ENCODE assay signal across 13 cellular contexts in the genomic region with DNA sequence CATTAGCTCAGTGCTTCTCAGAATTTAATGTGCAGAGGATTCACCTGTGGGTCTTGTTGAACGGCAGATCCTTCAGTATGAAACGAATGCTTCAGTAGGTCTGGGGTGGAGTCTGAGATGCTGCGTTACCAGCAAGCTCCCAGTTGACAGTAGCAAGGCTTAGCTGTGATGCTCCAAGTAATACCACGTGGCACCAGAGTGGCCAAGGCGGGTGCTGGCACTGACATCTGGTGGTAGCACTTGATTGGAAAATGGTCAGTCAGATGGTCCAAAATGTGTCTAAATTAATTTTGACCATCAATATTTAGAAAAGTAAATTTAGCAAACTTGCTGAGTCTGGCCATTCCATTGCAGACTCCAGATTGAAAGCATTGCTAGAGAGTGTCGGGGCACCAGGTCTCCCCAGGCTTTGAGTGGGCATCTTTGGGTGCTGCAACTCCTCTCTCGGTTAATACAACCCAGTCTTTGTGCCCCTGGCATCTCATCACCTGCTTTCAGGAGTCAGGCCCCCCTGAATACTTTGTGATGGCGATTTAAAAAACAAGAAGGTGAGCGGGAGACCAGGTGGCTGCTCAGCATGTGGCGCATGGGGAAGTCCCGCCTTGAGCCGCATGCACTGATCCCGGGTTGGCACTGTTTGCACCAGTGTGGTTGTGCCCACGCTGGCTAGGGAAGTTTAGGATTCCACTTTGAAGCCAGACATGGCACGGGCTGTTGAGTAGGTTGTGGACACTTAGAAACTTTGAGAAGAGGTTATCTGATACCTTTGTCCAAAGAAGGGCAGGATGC.
DNase-seq lines count a peak whose midpoint lies in the region; FAIRE-seq and TF ChIP-seq lines count a peak whose summit lies in the region.
"Had no signal": no experiment of that assay in that cellular context is flagged by ENCODE, and none has a peak within 500 bp of the region (broad histone marks: within the 10 kb centered on the region; RNA-seq: fewer than 3 reads in every experiment).

No MANE protein-coding gene starts in this region.

- peak; percentile 30; the same call in 1 of the 2 replicates for TF ChIP-seq CTCF in LNCAP (IDR thresholded peaks at IDR 0.05)
- TF ChIP-seq CTCF in brain microvascular endothelial cell (IDR thresholded peaks at IDR 0.05; ENCODE audit: low read depth, low read length, missing control alignments): peak; percentile 37
- TF ChIP-seq CTCF in osteoblast (IDR thresholded peaks at IDR 0.05; ENCODE audit: extremely low read depth, low read depth, low read length): peak; percentile 12

- no peak overlapping the region for H3K4me3 ChIP-seq in brain microvascular endothelial cell (ENCODE audit: low read depth, low read length)
- no peak overlapping the region for H3K4me3 ChIP-seq in osteoblast (ENCODE audit: insufficient read depth, low read length)

- H3K27me3 ChIP-seq in brain microvascular endothelial cell (replicated peaks) (no peaks in the 10 kb centered on the region), osteoblast (ENCODE audit: insufficient read depth, low read length) (no peaks in the 10 kb centered on the region)

- H3K4me1 ChIP-seq in osteoblast (ENCODE audit: insufficient read depth, low read length): no peaks in the 10 kb centered on the region

- no peaks in the 10 kb centered on the region for H3K9me3 ChIP-seq in osteoblast (ENCODE audit: low read depth, low read length)

- no peak overlapping the region for H3K27ac ChIP-seq in brain microvascular endothelial cell
- H3K27ac ChIP-seq in osteoblast (ENCODE audit: low read depth, low read length): no peak overlapping the region

- DNase-seq in DMS53 (lab: John Stamatoyannopoulos, UW) (peak; percentile 31), DMS53 treated with DMSO at 0.1 percent for 48 hours (lab: John Stamatoyannopoulos, UW; ENCODE audit: unreplicated experiment) (no peak), brain microvascular endothelial cell (no peak), osteoblast (ENCODE audit: insufficient read length, low spot score, missing footprints) (no peak), DMS153 (lab: John Stamatoyannopoulos, UW) (no peak), ureter (ENCODE audit: low spot score) (no peak), RCC 7860 (ENCODE audit: low spot score) (no peak)
- DNase-seq: GDM1; natural killer cell; NCI-H2029; stimulated activated naive CD4-positive, alpha-beta T cell had no signal

- in situ Hi-C loops in brain microvascular endothelial cell (cut with HindIII; ENCODE audit: low pct_ligation_motif_present, low sequenced_read_pairs): no loop called here

- no peak for FAIRE-seq in RCC 7860 (lab: Jason Lieb, UNC)
- FAIRE-seq: H54 had no signal

- H2AFZ ChIP-seq in osteoblast (ENCODE audit: low read length): no peak overlapping the region

- no peak overlapping the region for H3K4me2 ChIP-seq in osteoblast (ENCODE audit: insufficient read depth, low read length)

- H3K36me3 ChIP-seq in brain microvascular endothelial cell (replicated peaks): no peaks in the 10 kb centered on the region
- H3K36me3 ChIP-seq in osteoblast (ENCODE audit: insufficient read depth, low read length): no peaks in the 10 kb centered on the region

- no peaks in the 10 kb centered on the region for H4K20me1 ChIP-seq in osteoblast (ENCODE audit: insufficient read depth, low read length)

- no peaks in the 10 kb centered on the region for H3K79me2 ChIP-seq in osteoblast (ENCODE audit: insufficient read depth, low read length)
